8 cellular contexts compared by ENCODE assay signal in the genomic region with DNA sequence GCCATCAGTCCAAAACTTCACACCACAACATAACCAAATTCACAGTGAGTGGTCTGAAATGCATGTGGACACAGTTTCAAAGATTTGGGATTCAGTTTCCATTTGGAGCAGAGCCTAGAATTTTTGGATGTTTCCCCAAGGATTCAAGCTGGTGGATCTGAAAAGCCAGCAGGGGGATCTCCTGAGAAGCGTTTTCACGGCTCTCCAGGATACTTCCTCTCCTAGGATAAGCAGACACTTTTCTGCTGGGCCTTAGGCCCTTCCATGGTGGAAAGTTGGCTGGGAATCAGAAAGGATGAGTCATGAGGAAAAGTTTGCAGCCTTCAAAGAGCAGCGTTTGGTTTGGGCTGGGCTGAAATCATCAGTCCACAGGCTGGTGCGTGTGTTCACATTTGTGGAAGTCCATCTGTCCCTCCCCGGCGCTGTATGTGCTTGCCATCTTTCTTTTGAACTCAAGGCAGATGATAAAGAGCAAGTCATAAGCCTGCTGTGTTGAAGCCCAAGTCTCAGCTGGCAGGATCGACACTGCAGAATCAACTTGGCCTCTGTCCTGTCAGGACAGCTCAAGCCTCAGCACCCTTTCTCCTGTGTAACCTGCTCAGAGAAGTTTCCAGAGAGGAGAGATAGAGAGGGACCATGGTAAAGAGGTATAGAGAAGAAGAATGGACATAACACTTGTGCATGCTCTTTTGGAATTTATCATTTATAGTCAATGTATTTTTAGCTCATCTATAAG.
DNase-seq lines count a peak whose midpoint lies in the region; ATAC-seq and TF ChIP-seq lines count a peak whose summit lies in the region.

No MANE protein-coding gene starts in this region.

- H3K36me3 Mint-ChIP-seq in activated CD4-positive, alpha-beta T cell treated with anti-CD3 and anti-CD28 coated beads for 36 hours (ENCODE audit: low read depth) = no peaks in the 10 kb centered on the region

- peaks cover 6% of the 10 kb centered on the region for H3K4me1 ChIP-seq in left ventricle myocardium inferior
- H3K4me1 ChIP-seq in effector memory CD4-positive, alpha-beta T cell (ENCODE audit: control insufficient read depth, insufficient read depth, low read length, poor library complexity, severe bottlenecking) = no peaks in the 10 kb centered on the region

- no peak overlapping the region for H3K27ac ChIP-seq in left ventricle myocardium inferior (replicated peaks)
- no peak overlapping the region for H3K27ac ChIP-seq in effector memory CD4-positive, alpha-beta T cell (ENCODE audit: insufficient read depth, low read length, poor library complexity, severe bottlenecking)

- H3K27me3 Mint-ChIP-seq in activated CD4-positive, alpha-beta T cell treated with anti-CD3 and anti-CD28 coated beads for 36 hours = peaks cover 10% of the 10 kb centered on the region

- POLR2A ChIA-PET in activated CD4-positive, alpha-beta T cell treated with anti-CD3 and anti-CD28 coated beads for 36 hours (lab: Charles Lee) = no interaction called here

- H3K4me1 Mint-ChIP-seq in activated CD4-positive, alpha-beta T cell treated with anti-CD3 and anti-CD28 coated beads for 36 hours = no peaks in the 10 kb centered on the region

- no peaks in the 10 kb centered on the region for H3K9me3 Mint-ChIP-seq in activated CD4-positive, alpha-beta T cell treated with anti-CD3 and anti-CD28 coated beads for 36 hours (ENCODE audit: low read depth)

- ATAC-seq in GM21515 (IDR thresholded peaks at IDR 0.05; ENCODE audit: unreplicated experiment) = no peak
- no peak for ATAC-seq in activated CD4-positive, alpha-beta T cell treated with anti-CD3 and anti-CD28 coated beads for 36 hours

- peaks cover 47% of the 10 kb centered on the region for H3K27me3 ChIP-seq in left ventricle myocardium inferior (ENCODE audit: low read depth)
- no peaks in the 10 kb centered on the region for H3K27me3 ChIP-seq in effector memory CD4-positive, alpha-beta T cell (replicated peaks; ENCODE audit: control insufficient read depth, insufficient read depth, low read length, poor library complexity, severe bottlenecking)

- CTCF ChIA-PET in activated CD4-positive, alpha-beta T cell treated with anti-CD3 and anti-CD28 coated beads for 36 hours (lab: Charles Lee) = no interaction called here

- intact Hi-C loops in left ventricle myocardium inferior (cut with micrococcal nuclease) = no loop called here
- intact Hi-C loops in activated CD4-positive, alpha-beta T cell treated with anti-CD3 and anti-CD28 coated beads for 36 hours (cut with DNase I, micrococcal nuclease) = no loop called here

- DNase-seq in H4 (ENCODE audit: low spot score) (peak; percentile 97), amniotic stem cell (lab: John Stamatoyannopoulos, UW) (peak; percentile 58), left ventricle myocardium inferior (peak; percentile 18), skeletal muscle cell (ENCODE audit: low read depth) (peak; percentile 10), kidney glomerular epithelial cell (lab: John Stamatoyannopoulos, UW) (no peak)
- DNase-seq in effector memory CD4-positive, alpha-beta T cell = no peak
- DNase-seq in activated CD4-positive, alpha-beta T cell treated with anti-CD3 and anti-CD28 coated beads for 36 hours = no peak

- H3K9me3 ChIP-seq in left ventricle myocardium inferior (replicated peaks) = no peaks in the 10 kb centered on the region
- no peaks in the 10 kb centered on the region for H3K9me3 ChIP-seq in effector memory CD4-positive, alpha-beta T cell (ENCODE audit: control insufficient read depth, low read length)

- H3K36me3 ChIP-seq in left ventricle myocardium inferior = no peaks in the 10 kb centered on the region
- H3K36me3 ChIP-seq in effector memory CD4-positive, alpha-beta T cell (ENCODE audit: control insufficient read depth, insufficient read depth, low read length) = no peaks in the 10 kb centered on the region

- H3K27ac Mint-ChIP-seq in activated CD4-positive, alpha-beta T cell treated with anti-CD3 and anti-CD28 coated beads for 36 hours = no peak overlapping the region

- H3K4me3 ChIP-seq in left ventricle myocardium inferior (no peak overlapping the region), skeletal muscle cell (ENCODE audit: low read depth, low read length) (no peak overlapping the region)
- no peak overlapping the region for H3K4me3 ChIP-seq in effector memory CD4-positive, alpha-beta T cell (ENCODE audit: insufficient read depth, low read depth, low read length, poor library complexity, severe bottlenecking)

- peak; percentile 15 for TF ChIP-seq CTCF in left ventricle myocardium inferior (IDR thresholded peaks at IDR 0.05; ENCODE audit: borderline replicate concordance)

- H3K4me3 Mint-ChIP-seq in activated CD4-positive, alpha-beta T cell treated with anti-CD3 and anti-CD28 coated beads for 36 hours = no peak overlapping the region

Comparison
In these comparisons a context has a peak if more than half of its experiments do, and no peak if none do; other contexts are left out.
1. DNase-seq: peak in H4 (single experiment), amniotic stem cell (single experiment), left ventricle myocardium inferior (single experiment) and skeletal muscle cell (single experiment); none in effector memory CD4-positive, alpha-beta T cell (0 of 3), kidney glomerular epithelial cell (single experiment) and activated CD4-positive, alpha-beta T cell treated with anti-CD3 and anti-CD28 coated beads for 36 hours (single experiment).